9 cellular contexts compared by ENCODE assay signal in genomic region chr13:110525328-110526319, GRCh38. TPM values are rescaled to one million over a fixed set of nuclear protein-coding genes. Genes with fewer than 3 reads are reported as not detected.
DNase-seq lines count a peak whose midpoint lies in the region; ATAC-seq, FAIRE-seq and TF ChIP-seq lines count a peak whose summit lies in the region.
"Had no signal": no experiment of that assay in that cellular context is flagged by ENCODE, and none has a peak within 500 bp of the region (broad histone marks: within the 10 kb centered on the region; RNA-seq: fewer than 3 reads in every experiment).

No MANE protein-coding gene starts in this region.

- DNase-seq in GM13977 (ENCODE audit: low spot score): peak; percentile 73
- peak; percentile 77 for DNase-seq in Jurkat, Clone E6-1 (ENCODE audit: low read depth, low spot score)
- DNase-seq in GM12878 (ENCODE audit: low read depth, low spot score): peak; percentile 35
- no peak for DNase-seq in thoracic aorta (ENCODE audit: low spot score)
- no peak for DNase-seq in foreskin melanocyte
- no peak for DNase-seq in putamen (ENCODE audit: low spot score)
- DNase-seq in stimulated activated CD4-positive, alpha-beta T cell treated with anti-CD3 and anti-CD28 coated beads, Interleukin-2, amount 100 ng/mL, for 48 hours: no peak

- H3K27ac ChIP-seq in GM12878 (ENCODE audit: control insufficient read depth, insufficient read depth) (no peak overlapping the region), thoracic aorta (peak overlapping the region; percentile 3 to 89)
- H3K27ac ChIP-seq: cardiac muscle cell had no signal

- H3K9me3 ChIP-seq in GM12878 (replicated peaks; ENCODE audit: control insufficient read depth, insufficient read depth, low read length): no peaks in the 10 kb centered on the region
- H3K9me3 ChIP-seq in thoracic aorta: no peaks in the 10 kb centered on the region

- RAD21 ChIA-PET in GM12878 (lab: Charles Lee; ENCODE audit: unreplicated experiment): interaction anchor here (0.6 to 3.2 kb wide), 8 partner anchors 10 to 101 kb away, joined by 3 to 28 read pairs (median 5); partner anchors contain the start of gene RAB20

- intact Hi-C loops in GM12878 (cut with micrococcal nuclease; ENCODE audit: unreplicated experiment): loop anchor here (1.0 to 5.0 kb wide), 2 partner anchors 53 to 69 kb away; no protein-coding TSS in a partner anchor

- H3K4me2 ChIP-seq in GM12878 (ENCODE audit: control insufficient read depth, insufficient read depth): peak overlapping the region; percentile 38; the same call in 1 of the 2 replicates

- in situ Hi-C loops in GM13977 (cut with MboI; ENCODE audit: low pct_unique_long_range_greater_than_20kb, low sequenced_read_pairs, unreplicated experiment) (no loop called here), GM12878 (cut with MboI) (no loop called here)

- SMC1A ChIA-PET in GM12878 (lab: Charles Lee; ENCODE audit: uncharacterized antibody, unreplicated experiment): interaction anchor here (0.6 to 5.9 kb wide), 12 partner anchors 9 to 542 kb away, joined by 3 to 38 read pairs (median 4); partner anchors contain the start of gene RAB20

- no peaks in the 10 kb centered on the region for H4K20me1 ChIP-seq in GM12878 (ENCODE audit: control insufficient read depth, insufficient read depth)

- no peak for TF ChIP-seq POLR2A in GM12878 (IDR thresholded peaks at IDR 0.05; ENCODE audit: low read depth, low read length)

- H3K36me3 ChIP-seq in GM12878 (ENCODE audit: control insufficient read depth in 2 of 2, insufficient read depth in 2 of 2, low read length in 1 of 2) (peaks cover 2 to 5% of the 10 kb centered on the region in 2 experiments; a peak in 2 of 4 replicates), thoracic aorta (no peaks in the 10 kb centered on the region)
- H3K36me3 ChIP-seq: cardiac muscle cell had no signal

- H3K4me3 ChIP-seq in Jurkat, Clone E6-1 (ENCODE audit: low read length): no peak overlapping the region
- H3K4me3 ChIP-seq in GM12878: no peak overlapping the region
- H3K4me3 ChIP-seq in thoracic aorta: no peak overlapping the region
- H3K4me3 ChIP-seq: cardiac muscle cell had no signal

- H3K27me3 ChIP-seq in GM12878 (replicated peaks in 1 of 2; ENCODE audit: control insufficient read depth in 2 of 2, insufficient read depth in 2 of 2, low read length in 1 of 2) (no peaks in the 10 kb centered on the region), thoracic aorta (replicated peaks; ENCODE audit: insufficient read depth) (no peaks in the 10 kb centered on the region)
- H3K27me3 ChIP-seq: cardiac muscle cell had no signal

- CTCF ChIA-PET in GM12878 (lab: Yijun Ruan, JAX): interaction anchor here (0.6 to 3.7 kb wide), 17 partner anchors 9 to 302 kb away, joined by 3 to 55 read pairs (median 3); partner anchors contain the start of gene RAB20

- no peaks in the 10 kb centered on the region for H3K79me2 ChIP-seq in GM12878 (ENCODE audit: control insufficient read depth, insufficient read depth, low read length)

- no peak overlapping the region for H2AFZ ChIP-seq in GM12878 (ENCODE audit: control insufficient read depth, low read depth, low read length)

- FAIRE-seq in GM12878 (lab: Jason Lieb, UNC): peak; percentile 27

- no TSS peak for BruUV-seq in GM12878 (replicated peaks; lab: Mats Ljungman, UMichigan)

- no peak overlapping the region for H3K9ac ChIP-seq in GM12878 (ENCODE audit: control insufficient read depth, insufficient read depth, low read length)

- ATAC-seq in GM21576 (IDR thresholded peaks at IDR 0.05; ENCODE audit: unreplicated experiment): peak; percentile 82
- ATAC-seq in GM12878: peak; percentile 90
- no peak for ATAC-seq in thoracic aorta (ENCODE audit: insufficient number of reproducible peaks, low FRiP score, low read depth)

- peak; percentile 47 for TF ChIP-seq CTCF in GM13977 (IDR thresholded peaks at IDR 0.05; ENCODE audit: extremely low read depth, insufficient read depth, missing control alignments)
- peak; percentile 25 to 39 (median 26); a peak in 4 of 6 replicates for TF ChIP-seq CTCF in GM12878 (IDR thresholded peaks at IDR 0.05 in 2 of 3, conservative IDR thresholded peaks at IDR 0.05 in 1 of 3; ENCODE audit: control insufficient read depth in 2 of 3, extremely low read depth in 1 of 3, insufficient read depth in 1 of 3, low read depth in 3 of 3, low read length in 3 of 3)
- TF ChIP-seq CTCF in thoracic aorta (IDR thresholded peaks at IDR 0.05): no peak

- peak in 1 of 2 experiments; percentile 60; a peak in 1 of 4 replicates for TF ChIP-seq EP300 in GM12878 (IDR thresholded peaks at IDR 0.05; ENCODE audit: borderline replicate concordance in 1 of 2, control insufficient read depth in 1 of 2, low read depth in 2 of 2, low read length in 2 of 2)

- TF ChIP-seq RAD21 in GM12878 (IDR thresholded peaks at IDR 0.05; ENCODE audit: insufficient read depth, low read depth, low read length): peak; percentile 63

- POLR2A ChIA-PET in GM12878 (lab: Charles Lee): interaction anchor here (1.6 kb wide), 1 partner anchor 70 kb away, joined by 5 read pairs; no protein-coding TSS in a partner anchor

- H3K4me1 ChIP-seq in GM12878 (ENCODE audit: control insufficient read depth, insufficient read depth, low read length) (peaks cover 18% of the 10 kb centered on the region), thoracic aorta (ENCODE audit: control insufficient read depth in 1 of 2, low read depth in 2 of 2) (peaks cover 63 to 93% of the 10 kb centered on the region in 2 donors)

- 23% methylated on average over 25 of the region's 25 CpGs for WGBS in GM12878 (ENCODE audit: insufficient coverage, insufficient replicate concordance, low lambda C conversion rate, missing lambda C conversion rate)

TF ChIP-seq in GM12878, 131 proteins besides CTCF, POLR2A, EP300 and RAD21 (continues in another document):
- TF ChIP-seq SIN3A (IDR thresholded peaks at IDR 0.05; ENCODE audit: low read depth, low read length): no peak
- 0 out of 2 replicates have a peak, but pooled peaks have one; percentile 14 for TF ChIP-seq GABPA (IDR thresholded peaks at IDR 0.05; ENCODE audit: low read depth)
- no peak for TF ChIP-seq POLR2AphosphoS5 (IDR thresholded peaks at IDR 0.05; ENCODE audit: low read length)
- peak; percentile 57; the same call in 1 of the 2 replicates for TF ChIP-seq DPF2 (IDR thresholded peaks at IDR 0.05)
- TF ChIP-seq, protein P1, sequence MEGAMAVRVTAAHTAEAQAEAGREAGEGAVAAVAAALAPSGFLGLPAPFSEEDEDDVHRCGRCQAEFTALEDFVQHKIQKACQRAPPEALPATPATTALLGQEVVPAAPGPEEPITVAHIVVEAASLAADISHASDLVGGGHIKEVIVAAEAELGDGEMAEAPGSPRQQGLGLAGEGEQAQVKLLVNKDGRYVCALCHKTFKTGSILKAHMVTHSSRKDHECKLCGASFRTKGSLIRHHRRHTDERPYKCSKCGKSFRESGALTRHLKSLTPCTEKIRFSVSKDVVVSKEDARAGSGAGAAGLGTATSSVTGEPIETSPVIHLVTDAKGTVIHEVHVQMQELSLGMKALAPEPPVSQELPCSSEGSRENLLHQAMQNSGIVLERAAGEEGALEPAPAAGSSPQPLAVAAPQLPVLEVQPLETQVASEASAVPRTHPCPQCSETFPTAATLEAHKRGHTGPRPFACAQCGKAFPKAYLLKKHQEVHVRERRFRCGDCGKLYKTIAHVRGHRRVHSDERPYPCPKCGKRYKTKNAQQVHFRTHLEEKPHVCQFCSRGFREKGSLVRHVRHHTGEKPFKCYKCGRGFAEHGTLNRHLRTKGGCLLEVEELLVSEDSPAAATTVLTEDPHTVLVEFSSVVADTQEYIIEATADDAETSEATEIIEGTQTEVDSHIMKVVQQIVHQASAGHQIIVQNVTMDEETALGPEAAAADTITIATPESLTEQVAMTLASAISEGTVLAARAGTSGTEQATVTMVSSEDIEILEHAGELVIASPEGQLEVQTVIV (IDR thresholded peaks at IDR 0.05; ENCODE audit: borderline replicate concordance, partially characterized antibody): no peak
- no peak for TF ChIP-seq EZH2 (IDR thresholded peaks at IDR 0.05; ENCODE audit: borderline replicate concordance, control insufficient read depth, low read depth, low read length)
- TF ChIP-seq NBN (IDR thresholded peaks at IDR 0.05): peak; percentile 43; the same call in 1 of the 2 replicates
- no peak for TF ChIP-seq CBX5 (IDR thresholded peaks at IDR 0.05; ENCODE audit: low read depth)
- TF ChIP-seq TBL1XR1 (IDR thresholded peaks at IDR 0.05; ENCODE audit: low read depth, low read length): no peak
- TF ChIP-seq MXI1 (IDR thresholded peaks at IDR 0.05; ENCODE audit: low read depth, low read length): peak; percentile 33; the same call in 1 of the 2 replicates

RNA-seq across cellular contexts. Expression of gene RAB20, which starts 35.9 kb away (rescaled TPM):
- 11.3 TPM for polyA plus RNA-seq in Jurkat, Clone E6-1 (2012; ENCODE audit: insufficient read depth, insufficient read length)
- 24.9 and 25.2 TPM in 2 replicates for total RNA-seq in GM12878 (2013; cell fraction: nucleolus; rRNA removed)
- total RNA-seq in GM12878 (2014; rRNA removed): 14.6 and 18.2 TPM in 2 replicates
- total RNA-seq in GM12878 (2014; rRNA removed; fragmentation: Illumina TruSeq; extraction: Trizol): 7.8 and 8.7 TPM in 2 replicates
- total RNA-seq in GM12878 (2021): 13.1 and 13.6 TPM in 2 replicates
- polyA plus RNA-seq in GM12878 (2011; ENCODE audit: low read depth): 12.5 TPM
- polyA plus RNA-seq in GM12878 (2011; rRNA removed): 24.8 and 33.1 TPM in 2 replicates
- polyA plus RNA-seq in GM12878 (2011; cell fraction: cytosol; rRNA removed): 39.6 and 42.9 TPM in 2 replicates
- 20.8 and 21.8 TPM in 2 replicates for polyA plus RNA-seq in GM12878 (2011; cell fraction: nucleus; rRNA removed)
- polyA plus RNA-seq in GM12878 (2012): 19.4 and 23.2 TPM in 2 replicates
- 5.0 and 7.2 TPM in 2 replicates for polyA plus RNA-seq in GM12878 (2014; fragmentation: Illumina TruSeq; extraction: Trizol)
- polyA plus RNA-seq in GM12878 (2014; fragmentation: Nextera tagmentation; extraction: Ambion mirVana): 1 to 10 TPM in 1 of 2 experiments, under 1 TPM in 1; 0.48 to 2.1 TPM
- polyA plus RNA-seq in GM12878 (2014; rRNA removed): 14.7 and 14.8 TPM in 2 replicates
- 10 to 100 TPM in 1 of 2 experiments, 1 to 10 TPM in 1; 8.4 to 10.6 TPM for polyA plus RNA-seq in GM12878 (2016; fragmentation: Nextera tagmentation; extraction: Ambion mirVana)
- polyA minus RNA-seq in GM12878 (2011; rRNA and poly(A)+ RNA removed): 17.3 and 23.7 TPM in 2 replicates
- 8.3 and 8.4 TPM in 2 replicates for polyA minus RNA-seq in GM12878 (2011; cell fraction: cytosol; rRNA and poly(A)+ RNA removed)
- polyA minus RNA-seq in GM12878 (2011; cell fraction: nucleus; rRNA and poly(A)+ RNA removed): 5.3 and 8.8 TPM in 2 replicates
- 10 to 100 TPM; 22.6 to 34.5 TPM for total RNA-seq in thoracic aorta

Comparison
In these comparisons a context has a peak if more than half of its experiments do, and no peak if none do; other contexts are left out.
1. DNase-seq: peak in GM13977 (single experiment), Jurkat, Clone E6-1 (single experiment) and GM12878 (single experiment); none in thoracic aorta (single experiment), foreskin melanocyte (single experiment), putamen (single experiment) and stimulated activated CD4-positive, alpha-beta T cell treated with anti-CD3 and anti-CD28 coated beads, Interleukin-2, amount 100 ng/mL, for 48 hours (0 of 2).